ENCODE assay signal across 8 cellular contexts in the genomic region with DNA sequence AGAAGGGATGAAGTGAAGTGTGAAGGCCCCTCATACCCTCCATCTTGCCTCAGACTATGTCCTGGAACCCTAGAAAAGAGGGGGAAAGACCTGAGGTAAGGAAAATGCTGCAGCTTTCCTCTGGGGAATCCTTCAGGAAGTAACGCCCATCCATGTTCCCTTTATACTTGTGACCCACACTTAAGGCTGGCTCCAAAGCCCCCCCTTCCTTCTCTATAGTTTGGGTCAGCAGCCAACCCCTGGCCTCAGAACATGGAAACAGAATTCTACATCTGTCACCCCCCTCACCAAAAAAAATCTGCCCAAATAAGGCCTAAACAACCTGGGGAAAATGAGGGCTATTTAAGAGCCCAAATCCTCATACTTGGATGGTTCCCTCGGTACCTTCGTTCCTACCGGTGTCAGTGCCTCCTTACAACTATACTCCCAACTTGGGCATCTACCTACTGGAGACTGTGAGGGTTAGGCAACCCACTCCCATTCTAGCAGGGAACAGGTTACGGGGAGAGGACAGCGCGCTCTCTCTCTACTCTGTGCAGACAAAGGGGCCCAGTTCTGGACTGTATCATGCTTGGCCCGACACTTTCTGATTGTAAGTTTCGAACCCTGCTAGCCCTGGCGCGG. TPM values are rescaled to one million over a fixed set of nuclear protein-coding genes. Genes with fewer than 3 reads are reported as not detected.
A peak's percentile ranks its signal among the peaks of the same experiment; 100 is the strongest.
DNase-seq lines count a peak whose midpoint lies in the region; ATAC-seq and TF ChIP-seq lines count a peak whose summit lies in the region.

No MANE protein-coding gene starts in this region.

- peaks cover 12% of the 10 kb centered on the region for H3K27me3 Mint-ChIP-seq in progenitor cell of endocrine pancreas

- H3K4me1 Mint-ChIP-seq in progenitor cell of endocrine pancreas (ENCODE audit: low read depth) = peaks cover 12% of the 10 kb centered on the region

- no peaks in the 10 kb centered on the region for H4K20me1 ChIP-seq in PC-3 (ENCODE audit: low read length)

- WGBS in esophagus, 2 donors = 2 to 5% methylated on average over 11 of the region's 11 CpGs

- H3K27me3 ChIP-seq in PC-3 (ENCODE audit: low read length) = no peaks in the 10 kb centered on the region
- H3K27me3 ChIP-seq in esophagus (ENCODE audit: control insufficient read depth in 1 of 2, insufficient read depth in 2 of 2, low read length in 2 of 2) = no peaks in the 10 kb centered on the region

- H3K9ac ChIP-seq in PC-3 (ENCODE audit: low read length) = peak overlapping the region; percentile 96

- DNase-seq in PC-3 (no peak), progenitor cell of endocrine pancreas (ENCODE audit: low spot score, unreplicated experiment) (no peak), GM10248 (ENCODE audit: extremely low spot score) (no peak), UCSD-AML1 (lab: John Stamatoyannopoulos, UW; ENCODE audit: unreplicated experiment) (no peak), GM10266 (ENCODE audit: extremely low spot score) (no peak), AG08395 (ENCODE audit: low spot score) (no peak)

- peak overlapping the region; percentile 96 for H3K27ac Mint-ChIP-seq in progenitor cell of endocrine pancreas

- peak overlapping the region; percentile 97 for H3K4me3 Mint-ChIP-seq in progenitor cell of endocrine pancreas (ENCODE audit: low read depth)

- POLR2A ChIA-PET in PC-3 (lab: Charles Lee; ENCODE audit: unreplicated experiment) = interaction anchor here (0.7 kb wide), 1 partner anchor 103 kb away, joined by 11 read pairs; no protein-coding TSS in a partner anchor
- POLR2A ChIA-PET in GM10248 (lab: Yijun Ruan, JAX) = interaction anchor here (0.6 to 1.4 kb wide), 6 partner anchors 8 to 308 kb away, joined by 3 to 12 read pairs (median 4); a partner anchor contains a TSS

- H3K36me3 Mint-ChIP-seq in progenitor cell of endocrine pancreas (ENCODE audit: insufficient read depth) = peaks cover 10% of the 10 kb centered on the region

- H3K79me2 ChIP-seq in PC-3 (ENCODE audit: low read length) = peaks cover 38% of the 10 kb centered on the region

- H3K9me3 ChIP-seq in PC-3 (ENCODE audit: low read length) = no peaks in the 10 kb centered on the region
- H3K9me3 ChIP-seq in esophagus (ENCODE audit: control insufficient read depth in 2 of 2, insufficient read depth in 1 of 2, low read depth in 1 of 2, low read length in 1 of 2) = no peaks in the 10 kb centered on the region

- H2AFZ ChIP-seq in PC-3 (ENCODE audit: low read length) = peak overlapping the region; percentile 83

- H3K9me2 ChIP-seq in PC-3 (replicated peaks; ENCODE audit: low read length) = no peaks in the 10 kb centered on the region

- peak overlapping the region; percentile 95 for H3K4me2 ChIP-seq in PC-3 (ENCODE audit: low read length)

- H3K4me1 ChIP-seq in PC-3 (ENCODE audit: insufficient read depth, low read length) (peaks cover 12% of the 10 kb centered on the region), esophagus (ENCODE audit: control insufficient read depth in 2 of 2, insufficient read depth in 2 of 2, low read length in 1 of 2) (peaks cover 2 to 3% of the 10 kb centered on the region in 2 donors)

- no peaks in the 10 kb centered on the region for H3K9me3 Mint-ChIP-seq in progenitor cell of endocrine pancreas (ENCODE audit: low read depth)

- H3K4me3 ChIP-seq in GM12875 (ENCODE audit: low read depth, low read length) (peak overlapping the region; percentile 97), PC-3 (ENCODE audit: low read length) (peak overlapping the region; percentile 86), esophagus (ENCODE audit: low read depth in 1 of 2, low read length in 2 of 2) (peak overlapping the region; percentile 83 to 95)

- BruUV-seq in PC-3 (replicated peaks; lab: Mats Ljungman, UMichigan) = TSS peak; percentile 74

- ATAC-seq in PC-3 = peak; percentile 1; the same call in 1 of the 2 replicates

- H3K27ac ChIP-seq in PC-3 (ENCODE audit: low read length) (peak overlapping the region; percentile 30; the same call in 1 of the 2 replicates), esophagus (ENCODE audit: low read depth in 2 of 2, low read length in 1 of 2) (peak overlapping the region; percentile 93 to 97)

- TF ChIP-seq CTCF in GM12875 (IDR thresholded peaks at IDR 0.05; ENCODE audit: borderline replicate concordance, insufficient read depth, low read depth, low read length) = no peak
- TF ChIP-seq CTCF in PC-3 (conservative IDR thresholded peaks at IDR 0.05; ENCODE audit: low read depth, low read length) = no peak
- TF ChIP-seq CTCF in progenitor cell of endocrine pancreas (IDR thresholded peaks at IDR 0.05; ENCODE audit: unreplicated experiment) = no peak
- no peak for TF ChIP-seq CTCF in GM10248 (IDR thresholded peaks at IDR 0.05; ENCODE audit: control extremely low read depth, extremely low read depth, low read depth, missing control alignments)
- no peak for TF ChIP-seq CTCF in GM10266 (IDR thresholded peaks at IDR 0.05; ENCODE audit: control insufficient read depth, insufficient read depth, low read depth, missing control alignments)

- H3K36me3 ChIP-seq in PC-3 (ENCODE audit: low read depth, low read length) = peaks cover 13% of the 10 kb centered on the region
- H3K36me3 ChIP-seq in esophagus (ENCODE audit: control insufficient read depth in 2 of 2, insufficient read depth in 2 of 2, low read length in 1 of 2) = peaks cover 0 to 10% of the 10 kb centered on the region in 2 donors

- CTCF ChIA-PET in PC-3 (lab: Charles Lee) (interaction anchor here (0.6 to 0.8 kb wide), 2 partner anchors 10 to 209 kb away, joined by 3 to 5 read pairs; no protein-coding TSS in a partner anchor), GM10248 (lab: Yijun Ruan, JAX) (interaction anchor here (0.7 to 5.2 kb wide), 9 partner anchors 9 to 109 kb away, joined by 3 to 42 read pairs (median 6); a partner anchor contains a TSS)

- no peaks in the 10 kb centered on the region for H3F3A ChIP-seq in PC-3 (ENCODE audit: low read length, unreplicated experiment)

- intact Hi-C loops in PC-3 (cut with micrococcal nuclease) = loop anchor here (1.0 kb wide), 1 partner anchor 300 kb away; a partner anchor contains a TSS

RNA-seq across cellular contexts. Expression of a gene that starts 0.7 kb away (rescaled TPM):
- total RNA-seq in PC-3 (2014; rRNA removed) (244 and 258 TPM in 2 replicates), progenitor cell of endocrine pancreas (245 and 254 TPM in 2 replicates)
- polyA plus RNA-seq in esophagus = 100 to 1,000 TPM; 203 to 358 TPM

RNA-seq across cellular contexts. Expression of a gene that starts 7.7 kb away (rescaled TPM):
- total RNA-seq in PC-3 (2014; rRNA removed) (0.69 and 0.75 TPM in 2 replicates), progenitor cell of endocrine pancreas (1.1 and 2.5 TPM in 2 replicates)
- 10 to 100 TPM; 10.7 to 12.1 TPM for polyA plus RNA-seq in esophagus

RNA-seq across cellular contexts. Expression of a gene that starts 15.8 kb away (rescaled TPM):
- 10.6 and 11.0 TPM in 2 replicates for total RNA-seq in PC-3 (2014; rRNA removed)
- 1 to 10 TPM; 2.2 to 3.3 TPM for polyA plus RNA-seq in esophagus
- total RNA-seq in progenitor cell of endocrine pancreas = 4.4 and 5.2 TPM in 2 replicates

RNA-seq across cellular contexts. Expression of a gene that starts 19.3 kb away (rescaled TPM):
- total RNA-seq in PC-3 (2014; rRNA removed) (14.1 and 19.2 TPM in 2 replicates), progenitor cell of endocrine pancreas (58.7 and 60.2 TPM in 2 replicates)
- polyA plus RNA-seq in esophagus = 10 to 100 TPM in 1 of 2 donors, 1 to 10 TPM in 1; 7.6 to 10.6 TPM

RNA-seq across cellular contexts. Expression of a gene that starts 38.0 kb away (rescaled TPM):
- total RNA-seq in PC-3 (2014; rRNA removed) (43.0 and 56.1 TPM in 2 replicates), progenitor cell of endocrine pancreas (54.0 and 55.2 TPM in 2 replicates)
- polyA plus RNA-seq in esophagus = 10 to 100 TPM; 29.0 to 35.2 TPM
